11 cellular contexts compared by ENCODE assay signal in the genomic region with DNA sequence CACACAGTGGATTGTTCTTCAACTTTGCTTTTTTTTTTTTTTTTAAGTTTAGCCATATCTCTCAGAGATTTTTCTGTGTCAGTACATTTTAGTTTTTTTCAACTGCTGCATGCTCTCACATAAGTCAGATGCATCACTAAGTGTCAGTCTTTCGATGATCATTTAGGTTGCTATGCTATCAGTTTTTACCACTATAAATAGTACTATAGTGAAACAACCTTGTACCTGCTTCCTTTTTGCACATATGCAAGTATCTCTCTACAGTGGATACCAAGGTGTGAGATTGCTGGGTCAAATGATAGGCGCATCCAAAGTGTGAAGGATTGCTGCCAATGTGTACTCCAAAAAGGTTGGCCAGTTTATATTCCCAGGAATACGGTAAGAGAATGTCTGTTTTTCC. TPM values are rescaled to one million over a fixed set of nuclear protein-coding genes. Genes with fewer than 3 reads are reported as not detected.
A peak's percentile ranks its signal among the peaks of the same experiment; 100 is the strongest.
DNase-seq lines count a peak whose midpoint lies in the region; ATAC-seq and TF ChIP-seq lines count a peak whose summit lies in the region.
"Had no signal": no experiment of that assay in that cellular context is flagged by ENCODE, and none has a peak within 500 bp of the region (broad histone marks: within the 10 kb centered on the region; RNA-seq: fewer than 3 reads in every experiment).

No MANE protein-coding gene starts in this region.

- no peak for TF ChIP-seq POLR2A in esophagus squamous epithelium (IDR thresholded peaks at IDR 0.05)

- CTCF ChIA-PET in activated CD8-positive, alpha-beta T cell treated with anti-CD3 and anti-CD28 coated beads, Interleukin-2, amount 10 ng/mL, durations not matched to agents 7 days and 5 days (lab: Charles Lee) = interaction anchor here (1.5 kb wide), 1 partner anchor 41 kb away, joined by 3 read pairs; no protein-coding TSS in a partner anchor

- H3K9me3 ChIP-seq in osteoblast (ENCODE audit: low read depth, low read length) (no peaks in the 10 kb centered on the region), esophagus squamous epithelium (no peaks in the 10 kb centered on the region)

- H3K36me3 ChIP-seq in osteoblast (ENCODE audit: insufficient read depth, low read length) = no peaks in the 10 kb centered on the region
- H3K36me3 ChIP-seq in esophagus squamous epithelium = no peaks in the 10 kb centered on the region
- no peaks in the 10 kb centered on the region for H3K36me3 ChIP-seq in brain microvascular endothelial cell (replicated peaks)

- no peak for TF ChIP-seq CTCF in osteoblast (IDR thresholded peaks at IDR 0.05; ENCODE audit: extremely low read depth, low read depth, low read length)
- TF ChIP-seq CTCF in esophagus squamous epithelium (IDR thresholded peaks at IDR 0.05) = no peak
- TF ChIP-seq CTCF in brain microvascular endothelial cell (IDR thresholded peaks at IDR 0.05; ENCODE audit: low read depth, low read length, missing control alignments) = no peak

- ATAC-seq in GM18907 (IDR thresholded peaks at IDR 0.05; ENCODE audit: unreplicated experiment) = peak; percentile 40
- peak; percentile 68 for ATAC-seq in GM21723 (IDR thresholded peaks at IDR 0.05; ENCODE audit: unreplicated experiment)
- ATAC-seq in HG03196 (IDR thresholded peaks at IDR 0.05; ENCODE audit: unreplicated experiment) = peak; percentile 41
- ATAC-seq in activated CD8-positive, alpha-beta T cell treated with anti-CD3 and anti-CD28 coated beads, Interleukin-2, amount 10 ng/mL, durations not matched to agents 7 days and 5 days = no peak

- no peaks in the 10 kb centered on the region for H4K20me1 ChIP-seq in osteoblast (ENCODE audit: insufficient read depth, low read length)

- H3K27me3 ChIP-seq in osteoblast (ENCODE audit: insufficient read depth, low read length) (no peaks in the 10 kb centered on the region), esophagus squamous epithelium (no peaks in the 10 kb centered on the region), brain microvascular endothelial cell (replicated peaks) (no peaks in the 10 kb centered on the region)

- H3K4me3 ChIP-seq in osteoblast (ENCODE audit: insufficient read depth, low read length) (no peak overlapping the region), esophagus squamous epithelium (no peak overlapping the region), brain microvascular endothelial cell (ENCODE audit: low read depth, low read length) (no peak overlapping the region)
- H3K4me3 ChIP-seq: K562, SK-N-MC had no signal

- H3K36me3 Mint-ChIP-seq in activated CD8-positive, alpha-beta T cell treated with anti-CD3 and anti-CD28 coated beads, Interleukin-2, amount 10 ng/mL, durations not matched to agents 7 days and 5 days (ENCODE audit: low read depth) = no peaks in the 10 kb centered on the region

- no peak overlapping the region for H3K27ac Mint-ChIP-seq in activated CD8-positive, alpha-beta T cell treated with anti-CD3 and anti-CD28 coated beads, Interleukin-2, amount 10 ng/mL, durations not matched to agents 7 days and 5 days

- no peak overlapping the region for H3K4me3 Mint-ChIP-seq in activated CD8-positive, alpha-beta T cell treated with anti-CD3 and anti-CD28 coated beads, Interleukin-2, amount 10 ng/mL, durations not matched to agents 7 days and 5 days

- H3K9me3 Mint-ChIP-seq in activated CD8-positive, alpha-beta T cell treated with anti-CD3 and anti-CD28 coated beads, Interleukin-2, amount 10 ng/mL, durations not matched to agents 7 days and 5 days (ENCODE audit: insufficient read depth) = no peaks in the 10 kb centered on the region

- WGBS in esophagus squamous epithelium, 2 donors = 90 to 96% methylated on average over 3 of the region's 3 CpGs

- H3K79me2 ChIP-seq in osteoblast (ENCODE audit: insufficient read depth, low read length) = no peaks in the 10 kb centered on the region

- H3K4me1 ChIP-seq in osteoblast (ENCODE audit: insufficient read depth, low read length) (peaks cover 35% of the 10 kb centered on the region), esophagus squamous epithelium (peaks cover 5 to 31% (median 18%) of the 10 kb centered on the region in 3 donors)

- H3K4me1 Mint-ChIP-seq in activated CD8-positive, alpha-beta T cell treated with anti-CD3 and anti-CD28 coated beads, Interleukin-2, amount 10 ng/mL, durations not matched to agents 7 days and 5 days (ENCODE audit: low read depth) = peaks cover 10% of the 10 kb centered on the region

- no peak overlapping the region for H2AFZ ChIP-seq in osteoblast (ENCODE audit: low read length)

- H3K27me3 Mint-ChIP-seq in activated CD8-positive, alpha-beta T cell treated with anti-CD3 and anti-CD28 coated beads, Interleukin-2, amount 10 ng/mL, durations not matched to agents 7 days and 5 days (ENCODE audit: low read depth) = no peaks in the 10 kb centered on the region

- H3K4me2 ChIP-seq in osteoblast (ENCODE audit: insufficient read depth, low read length) = peak overlapping the region; percentile 77

- intact Hi-C loops in esophagus squamous epithelium (cut with DNase I) = no loop called here

- POLR2A ChIA-PET in activated CD8-positive, alpha-beta T cell treated with anti-CD3 and anti-CD28 coated beads, Interleukin-2, amount 10 ng/mL, durations not matched to agents 7 days and 5 days (lab: Charles Lee) = no interaction called here

- in situ Hi-C loops in brain microvascular endothelial cell (cut with HindIII; ENCODE audit: low pct_ligation_motif_present, low sequenced_read_pairs) = no loop called here

- DNase-seq in osteoblast (ENCODE audit: insufficient read length, low spot score, missing footprints) = no peak
- no peak for DNase-seq in esophagus squamous epithelium (lab: John Stamatoyannopoulos, UW)
- DNase-seq in activated CD8-positive, alpha-beta T cell treated with anti-CD3 and anti-CD28 coated beads, Interleukin-2, amount 10 ng/mL, durations not matched to agents 7 days and 5 days = no peak
- DNase-seq in brain microvascular endothelial cell = no peak
- no peak for DNase-seq in stimulated activated CD4-positive, alpha-beta T cell treated with anti-CD3 and anti-CD28 coated beads, Interleukin-15, amount 100 ng/mL, for 24 hours
- DNase-seq: amygdala had no signal

- no peak overlapping the region for H3K27ac ChIP-seq in osteoblast (ENCODE audit: low read depth, low read length)
- no peak overlapping the region for H3K27ac ChIP-seq in esophagus squamous epithelium
- no peak overlapping the region for H3K27ac ChIP-seq in brain microvascular endothelial cell
- H3K27ac ChIP-seq: SK-N-MC had no signal

RNA-seq across cellular contexts. Expression of a gene that starts 33.5 kb away (rescaled TPM):
- total RNA-seq in osteoblast = 49.8 and 51.8 TPM in 2 replicates
- 10 to 100 TPM; 12.6 to 35.1 (median 15.8) TPM for total RNA-seq in esophagus squamous epithelium
- 1 to 10 TPM; 5.0 to 6.5 TPM for total RNA-seq in activated CD8-positive, alpha-beta T cell treated with anti-CD3 and anti-CD28 coated beads, Interleukin-2, amount 10 ng/mL, durations not matched to agents 7 days and 5 days
